Comparison of ENCODE assay signal across 8 cellular contexts in the genomic region with DNA sequence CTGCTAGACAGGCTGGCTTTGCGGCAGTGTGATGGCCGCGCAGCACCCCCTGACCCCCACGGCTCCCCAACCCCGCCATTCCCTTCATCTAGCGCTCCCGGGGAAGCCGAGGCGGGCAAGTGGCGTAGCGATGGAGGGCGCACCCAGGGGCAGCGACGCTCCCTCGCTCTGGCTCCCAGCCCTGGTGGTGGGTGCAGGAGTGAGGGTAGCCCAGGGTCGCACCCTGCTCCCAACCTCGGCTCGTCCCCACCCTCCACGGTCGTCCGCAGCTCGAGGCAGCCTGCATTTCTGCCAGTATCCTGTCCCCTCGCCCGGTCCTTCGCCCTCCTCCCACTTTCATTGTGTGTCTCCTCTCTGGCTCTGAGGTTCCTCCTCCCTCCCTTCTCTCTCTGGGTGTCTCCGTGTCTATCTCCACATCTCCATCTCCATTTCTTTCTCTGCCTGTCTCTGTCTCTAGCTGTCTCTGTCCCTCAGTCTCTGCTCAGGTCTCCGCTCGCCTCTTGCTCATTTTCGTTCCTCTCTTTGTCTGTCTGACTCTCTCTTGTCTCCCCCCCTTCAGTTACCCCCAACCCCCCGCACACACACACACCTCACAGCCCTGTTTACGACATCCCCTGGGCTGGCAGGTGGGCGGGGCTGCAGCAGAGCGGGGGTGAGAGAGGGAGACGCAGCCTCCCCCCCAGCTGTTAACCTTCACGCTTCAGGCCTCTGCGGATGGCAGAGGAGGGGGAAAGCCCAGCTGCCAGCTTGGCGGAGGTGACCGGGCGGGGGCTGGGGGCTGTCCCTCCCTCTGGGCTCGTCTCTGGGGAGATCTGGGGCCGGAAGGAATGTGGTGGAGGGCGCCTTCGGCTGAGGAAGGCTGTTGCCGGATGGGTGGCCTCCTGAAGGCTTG. TPM values are rescaled to one million over a fixed set of nuclear protein-coding genes. Genes with fewer than 3 reads are reported as not detected.
DNase-seq lines count a peak whose midpoint lies in the region; ATAC-seq and TF ChIP-seq lines count a peak whose summit lies in the region.

No MANE protein-coding gene starts in this region.

- H3K36me3 ChIP-seq in Karpas-422 (ENCODE audit: insufficient read depth, low read length) (no peaks in the 10 kb centered on the region), neuronal stem cell (replicated peaks in 1 of 2; ENCODE audit: control insufficient read depth in 2 of 2, insufficient read depth in 2 of 2, low read length in 2 of 2) (no peaks in the 10 kb centered on the region), thoracic aorta (no peaks in the 10 kb centered on the region)

- peak overlapping the region; percentile 83 for H4K91ac ChIP-seq in neuronal stem cell (ENCODE audit: low read depth, low read length, poor library complexity)

- ATAC-seq in GM19452 (IDR thresholded peaks at IDR 0.05; ENCODE audit: unreplicated experiment) (peak; percentile 35), thoracic aorta (ENCODE audit: insufficient number of reproducible peaks, low FRiP score, low read depth) (no peak)

- TF ChIP-seq CTCF in epithelial cell of proximal tubule (conservative IDR thresholded peaks at IDR 0.05; ENCODE audit: low read depth, low read length) (no peak), thoracic aorta (IDR thresholded peaks at IDR 0.05) (no peak)

- H2BK15ac ChIP-seq in neuronal stem cell (ENCODE audit: low read length) = peak overlapping the region; percentile 79

- peak overlapping the region; percentile 16; the same call in 1 of the 2 replicates for H3K4me3 ChIP-seq in Karpas-422 (ENCODE audit: low read length)
- H3K4me3 ChIP-seq in epithelial cell of proximal tubule (ENCODE audit: low read depth, low read length) = peak overlapping the region; percentile 48
- H3K4me3 ChIP-seq in neuronal stem cell (ENCODE audit: low read length in 2 of 2) = peak overlapping the region; percentile 44 to 66
- peak overlapping the region; percentile 76 for H3K4me3 ChIP-seq in thoracic aorta

- H2AFZ ChIP-seq in Karpas-422 (ENCODE audit: low read length) = no peak overlapping the region
- H2AFZ ChIP-seq in neuronal stem cell (ENCODE audit: low read length) = peak overlapping the region; percentile 93

- no peaks in the 10 kb centered on the region for H3K79me1 ChIP-seq in neuronal stem cell (ENCODE audit: low read depth, low read length)

- H3K18ac ChIP-seq in neuronal stem cell (ENCODE audit: low read length) = peak overlapping the region; percentile 97

- H3K27ac ChIP-seq in Karpas-422 (ENCODE audit: low read length) (no peak overlapping the region), neuronal stem cell (replicated peaks; ENCODE audit: low read length) (no peak overlapping the region), thoracic aorta (no peak overlapping the region)

- peak overlapping the region; percentile 72 for H2BK5ac ChIP-seq in neuronal stem cell (ENCODE audit: low read length)

- H3K27me3 ChIP-seq in Karpas-422 (ENCODE audit: low read length) = no peaks in the 10 kb centered on the region
- H3K27me3 ChIP-seq in neuronal stem cell (ENCODE audit: control insufficient read depth in 3 of 3, insufficient read depth in 3 of 3, low read depth in 1 of 3, low read length in 3 of 3) = peaks cover 13 to 42% (median 34%) of the 10 kb centered on the region in 3 experiments
- H3K27me3 ChIP-seq in thoracic aorta (replicated peaks; ENCODE audit: insufficient read depth) = no peaks in the 10 kb centered on the region

- peaks cover 14% of the 10 kb centered on the region for H4K20me1 ChIP-seq in Karpas-422 (ENCODE audit: insufficient read depth, low read depth, low read length)

- H2BK120ac ChIP-seq in neuronal stem cell (ENCODE audit: low read depth, low read length) = no peak overlapping the region

- peaks cover 21% of the 10 kb centered on the region for H3K4me1 ChIP-seq in Karpas-422 (ENCODE audit: low read length)
- H3K4me1 ChIP-seq in neuronal stem cell (ENCODE audit: control insufficient read depth in 2 of 2, insufficient read depth in 1 of 2, low read depth in 1 of 2, low read length in 2 of 2) = peaks cover 24 to 33% of the 10 kb centered on the region in 2 donors
- peaks cover 23 to 39% of the 10 kb centered on the region in 2 donors for H3K4me1 ChIP-seq in thoracic aorta (ENCODE audit: control insufficient read depth in 1 of 2, low read depth in 2 of 2)

- H3K79me2 ChIP-seq in Karpas-422 (ENCODE audit: low read length) = no peaks in the 10 kb centered on the region

- peak overlapping the region; percentile 69 for H3K23ac ChIP-seq in neuronal stem cell (ENCODE audit: low read depth, low read length, poor library complexity)

- H3K9me3 ChIP-seq in Karpas-422 (ENCODE audit: low read length) = no peaks in the 10 kb centered on the region
- H3K9me3 ChIP-seq in neuronal stem cell (replicated peaks in 1 of 2; ENCODE audit: control insufficient read depth in 2 of 2, insufficient read depth in 1 of 2, low read depth in 1 of 2, low read length in 2 of 2) = peaks cover 0 to 3% of the 10 kb centered on the region in 2 donors
- H3K9me3 ChIP-seq in thoracic aorta = no peaks in the 10 kb centered on the region

- DNase-seq in CD1c-positive myeloid dendritic cell (ENCODE audit: extremely low spot score) = peak; percentile 49
- no peak for DNase-seq in Karpas-422
- DNase-seq in activated CD8-positive, alpha-beta memory T cell treated with anti-CD3 and anti-CD28 coated beads for 48 hours (ENCODE audit: low read depth in 2 of 3, low spot score in 2 of 3) = peak; percentile 40 to 65 (median 61)
- DNase-seq in epithelial cell of proximal tubule (ENCODE audit: low read depth) = no peak
- no peak for DNase-seq in neuronal stem cell (ENCODE audit: low spot score)
- DNase-seq in thoracic aorta (ENCODE audit: low spot score) = no peak
- DNase-seq in GF-D8 (lab: John Stamatoyannopoulos, UW) = no peak

- peak overlapping the region; percentile 93 for H2BK12ac ChIP-seq in neuronal stem cell (ENCODE audit: low read length)

- H3K4me2 ChIP-seq in Karpas-422 (ENCODE audit: low read depth, low read length, poor library complexity, severe bottlenecking) = peak overlapping the region; percentile 7
- H3K4me2 ChIP-seq in neuronal stem cell (ENCODE audit: insufficient read depth, low read length, poor library complexity, severe bottlenecking) = peak overlapping the region; percentile 98

- peak overlapping the region; percentile 32 for H4K8ac ChIP-seq in neuronal stem cell (ENCODE audit: low read depth, low read length)

- H3K9ac ChIP-seq in Karpas-422 (ENCODE audit: low read length) = no peak overlapping the region
- H3K9ac ChIP-seq in neuronal stem cell (ENCODE audit: low read depth, low read length, poor library complexity) = peak overlapping the region; percentile 93

- no CpG with 5 or more reads among the region's 44 CpGs for WGBS in neuronal stem cell (ENCODE audit: extremely low coverage in 2 of 2, insufficient read length in 2 of 2, insufficient replicate concordance in 1 of 2), 2 donors

- H3K9me2 ChIP-seq in Karpas-422 (replicated peaks; ENCODE audit: insufficient read depth, low read length) = no peaks in the 10 kb centered on the region

- H3K4ac ChIP-seq in neuronal stem cell (ENCODE audit: low read length) = peak overlapping the region; percentile 39

- H3K14ac ChIP-seq in neuronal stem cell (ENCODE audit: low read length) = peak overlapping the region; percentile 86

- H2AK5ac ChIP-seq in neuronal stem cell (ENCODE audit: low read depth, low read length) = peak overlapping the region; percentile 92

RNA-seq across cellular contexts. Expression of gene PSD2, which starts 48.7 kb away (rescaled TPM):
- not detected in 2 replicates for total RNA-seq in Karpas-422 (2014; rRNA removed; shearing (Covaris generic); ENCODE audit: low replicate concordance)
- total RNA-seq in epithelial cell of proximal tubule (not detected in 2 replicates), thoracic aorta (under 1 TPM; 0.14 to 0.41 TPM)
- polyA plus RNA-seq in neuronal stem cell (2013, experiment 1 of 2) = 0.92 TPM
- polyA plus RNA-seq in neuronal stem cell (2013, experiment 2 of 2) = 0.93 TPM

Comparison
In these comparisons a context has a peak if more than half of its experiments do, and no peak if none do; other contexts are left out.
1. DNase-seq: peak in CD1c-positive myeloid dendritic cell (single experiment) and activated CD8-positive, alpha-beta memory T cell treated with anti-CD3 and anti-CD28 coated beads for 48 hours (3 of 3); none in Karpas-422 (single experiment), epithelial cell of proximal tubule (single experiment), neuronal stem cell (single experiment), thoracic aorta (single experiment) and GF-D8 (single experiment).
2. H3K4me3 ChIP-seq: peak in every context shown above with its lines; median percentile 76 in thoracic aorta; 55 in neuronal stem cell; 48 in epithelial cell of proximal tubule; 16 in Karpas-422.